9 cellular contexts compared by ENCODE assay signal in the genomic region with DNA sequence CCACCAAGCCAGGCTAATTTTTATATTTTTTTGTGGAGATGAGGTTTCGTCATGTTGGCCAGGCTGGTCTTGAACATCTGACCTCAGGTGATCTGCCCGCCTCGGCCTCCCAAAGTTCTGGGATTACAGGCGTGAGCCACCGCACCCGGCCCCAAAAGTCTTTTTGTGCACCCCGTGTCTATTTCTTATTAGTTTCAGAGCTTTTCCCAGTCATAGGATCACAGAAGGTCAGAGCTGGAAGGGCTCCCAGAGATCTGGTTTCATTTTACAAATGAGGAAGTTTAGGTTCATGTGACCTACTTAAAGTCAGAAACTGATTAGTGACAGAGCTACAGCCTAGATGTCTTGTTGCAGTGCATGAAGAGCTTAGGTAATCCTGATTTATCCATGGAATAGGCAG. TPM values are rescaled to one million over a fixed set of nuclear protein-coding genes. Genes with fewer than 3 reads are reported as not detected.
DNase-seq lines count a peak whose midpoint lies in the region; ATAC-seq, FAIRE-seq and TF ChIP-seq lines count a peak whose summit lies in the region.
"Had no signal": no experiment of that assay in that cellular context is flagged by ENCODE, and none has a peak within 500 bp of the region (broad histone marks: within the 10 kb centered on the region; RNA-seq: fewer than 3 reads in every experiment).

No MANE protein-coding gene starts in this region.

- H3K14ac ChIP-seq in neuronal stem cell (ENCODE audit: low read length) = no peak overlapping the region

- no peak overlapping the region for H2BK5ac ChIP-seq in neuronal stem cell (ENCODE audit: low read length)

- peaks cover 10% of the 10 kb centered on the region for H3K79me2 ChIP-seq in keratinocyte (ENCODE audit: control insufficient read depth, insufficient read depth, low read length)

- H3K4me3 Mint-ChIP-seq in T-helper 1 cell treated with Interleukin-12 subunit alpha and Interleukin-12 subunit beta and Interleukin-4 antibody, amounts not matched to agents 30 μg/mL and 1 μg/mL, for 36 hours = peak overlapping the region; percentile 81
- H3K4me3 Mint-ChIP-seq in T-helper 17 cell = peak overlapping the region; percentile 89

- no peak overlapping the region for H3K4me3 ChIP-seq in keratinocyte (ENCODE audit: control insufficient read depth in 2 of 3, extremely low read depth in 1 of 3, insufficient read depth in 2 of 3, low read depth in 1 of 3, low read length in 3 of 3)
- no peak overlapping the region for H3K4me3 ChIP-seq in thymus (ENCODE audit: low read length)
- no peak overlapping the region for H3K4me3 ChIP-seq in neuronal stem cell (ENCODE audit: low read length in 2 of 2)

- no peak overlapping the region for H3K27ac Mint-ChIP-seq in T-helper 1 cell treated with Interleukin-12 subunit alpha and Interleukin-12 subunit beta and Interleukin-4 antibody, amounts not matched to agents 30 μg/mL and 1 μg/mL, for 36 hours
- peak overlapping the region; percentile 89 for H3K27ac Mint-ChIP-seq in T-helper 17 cell

- H2AK5ac ChIP-seq in neuronal stem cell (ENCODE audit: low read depth, low read length) = no peak overlapping the region

- H2BK15ac ChIP-seq in neuronal stem cell (ENCODE audit: low read length) = no peak overlapping the region

- no peaks in the 10 kb centered on the region for H4K20me1 ChIP-seq in keratinocyte (ENCODE audit: control insufficient read depth, extremely low read depth, insufficient read depth, low read length)

- H2AFZ ChIP-seq in keratinocyte (ENCODE audit: control insufficient read depth, low read length) = no peak overlapping the region
- no peak overlapping the region for H2AFZ ChIP-seq in neuronal stem cell (ENCODE audit: low read length)

- no peak overlapping the region for H4K8ac ChIP-seq in neuronal stem cell (ENCODE audit: low read depth, low read length)

- H3K4me1 ChIP-seq in keratinocyte (ENCODE audit: control insufficient read depth, extremely low read depth, insufficient read depth, low read length) (peaks cover 30% of the 10 kb centered on the region), thymus (ENCODE audit: control insufficient read depth, insufficient read depth, low read length) (peaks cover 6% of the 10 kb centered on the region), neuronal stem cell (ENCODE audit: control insufficient read depth in 2 of 2, insufficient read depth in 1 of 2, low read depth in 1 of 2, low read length in 2 of 2) (peaks cover 5 to 7% of the 10 kb centered on the region in 2 donors)

- H3K4me2 ChIP-seq in keratinocyte (ENCODE audit: control insufficient read depth, extremely low read depth, insufficient read depth, low read depth, low read length) = no peak overlapping the region
- no peak overlapping the region for H3K4me2 ChIP-seq in neuronal stem cell (ENCODE audit: insufficient read depth, low read length, poor library complexity, severe bottlenecking)

- H3K79me1 ChIP-seq in neuronal stem cell (ENCODE audit: low read depth, low read length) = no peaks in the 10 kb centered on the region

- dilution Hi-C loops in keratinocyte (cut with MboI; ENCODE audit: extremely low pct_ligation_motif_present, low sequenced_read_pairs) = no loop called here

- H3K18ac ChIP-seq in neuronal stem cell (ENCODE audit: low read length) = no peak overlapping the region

- no peak overlapping the region for H4K91ac ChIP-seq in neuronal stem cell (ENCODE audit: low read depth, low read length, poor library complexity)

- 78% methylated on average over 7 of the region's 7 CpGs for WGBS in thymus
- no CpG with 5 or more reads among the region's 7 CpGs for WGBS in neuronal stem cell (ENCODE audit: extremely low coverage in 2 of 2, insufficient read length in 2 of 2, insufficient replicate concordance in 1 of 2), 2 donors

- DNase-seq in T-helper 1 cell (no peak), T-helper 17 cell (no peak), keratinocyte (ENCODE audit: low read depth, low spot score) (no peak), NCI-H187 treated with DMSO at 0.1 percent for 48 hours (lab: John Stamatoyannopoulos, UW) (no peak), neuronal stem cell (ENCODE audit: low spot score) (no peak)
- no peak for DNase-seq in stimulated activated naive CD8-positive, alpha-beta T cell treated with anti-CD3 and anti-CD28 coated beads, Interleukin-15, Interleukin-2, amounts not matched to agents 100 U/mL and 50 U/mL, for 24 hours
- DNase-seq: NCI-H446 treated with DMSO at 0.1 percent for 48 hours had no signal

- no peaks in the 10 kb centered on the region for H3K36me3 ChIP-seq in keratinocyte (ENCODE audit: control insufficient read depth in 2 of 2, extremely low read depth in 1 of 2, insufficient read depth in 2 of 2, low read length in 2 of 2)
- H3K36me3 ChIP-seq in thymus (ENCODE audit: control insufficient read depth, insufficient read depth) = no peaks in the 10 kb centered on the region
- H3K36me3 ChIP-seq in neuronal stem cell (replicated peaks in 1 of 2; ENCODE audit: control insufficient read depth in 2 of 2, insufficient read depth in 2 of 2, low read length in 2 of 2) = no peaks in the 10 kb centered on the region

- H2BK12ac ChIP-seq in neuronal stem cell (ENCODE audit: low read length) = no peak overlapping the region

- no peaks in the 10 kb centered on the region for H3K9me3 Mint-ChIP-seq in T-helper 1 cell treated with Interleukin-12 subunit alpha and Interleukin-12 subunit beta and Interleukin-4 antibody, amounts not matched to agents 30 μg/mL and 1 μg/mL, for 36 hours

- H3K36me3 Mint-ChIP-seq in T-helper 1 cell treated with Interleukin-12 subunit alpha and Interleukin-12 subunit beta and Interleukin-4 antibody, amounts not matched to agents 30 μg/mL and 1 μg/mL, for 36 hours (ENCODE audit: low read depth) = peaks cover 5% of the 10 kb centered on the region
- H3K36me3 Mint-ChIP-seq in T-helper 17 cell (ENCODE audit: low read depth) = no peaks in the 10 kb centered on the region

- H3K27ac ChIP-seq in keratinocyte (ENCODE audit: control insufficient read depth, insufficient read depth, low read length) = no peak overlapping the region
- peak overlapping the region; percentile 5 for H3K27ac ChIP-seq in thymus (ENCODE audit: low read depth)
- no peak overlapping the region for H3K27ac ChIP-seq in neuronal stem cell (replicated peaks; ENCODE audit: low read length)

- FAIRE-seq in keratinocyte (lab: Jason Lieb, UNC) = peak; percentile 17

- H3K23ac ChIP-seq in neuronal stem cell (ENCODE audit: low read depth, low read length, poor library complexity) = no peak overlapping the region

- no peak for TF ChIP-seq CTCF in keratinocyte (optimal IDR thresholded peaks at IDR 0.05 in 1 of 3, IDR thresholded peaks at IDR 0.05 in 1 of 3, conservative IDR thresholded peaks at IDR 0.05 in 1 of 3; ENCODE audit: extremely low read depth in 1 of 3, insufficient read depth in 2 of 3, low read length in 3 of 3)

- no peak overlapping the region for H3K4ac ChIP-seq in neuronal stem cell (ENCODE audit: low read length)

- H3K9me1 ChIP-seq in keratinocyte (ENCODE audit: control insufficient read depth, extremely low read depth, insufficient read depth, low read length) = no peaks in the 10 kb centered on the region

- H3K9me3 ChIP-seq in T-helper 17 cell (ENCODE audit: control insufficient read depth, low read length, poor library complexity, severe bottlenecking) (no peaks in the 10 kb centered on the region), keratinocyte (ENCODE audit: control insufficient read depth, low read depth, low read length) (no peaks in the 10 kb centered on the region), thymus (ENCODE audit: control insufficient read depth) (no peaks in the 10 kb centered on the region), neuronal stem cell (replicated peaks in 1 of 2; ENCODE audit: control insufficient read depth in 2 of 2, insufficient read depth in 1 of 2, low read depth in 1 of 2, low read length in 2 of 2) (peaks cover 0 to 4% of the 10 kb centered on the region in 2 donors)

- H3K4me1 Mint-ChIP-seq in T-helper 1 cell treated with Interleukin-12 subunit alpha and Interleukin-12 subunit beta and Interleukin-4 antibody, amounts not matched to agents 30 μg/mL and 1 μg/mL, for 36 hours (ENCODE audit: low read depth) = peaks cover 31% of the 10 kb centered on the region
- H3K4me1 Mint-ChIP-seq in T-helper 17 cell = peaks cover 33% of the 10 kb centered on the region

- peaks cover 14% of the 10 kb centered on the region for H3K27me3 Mint-ChIP-seq in T-helper 1 cell treated with Interleukin-12 subunit alpha and Interleukin-12 subunit beta and Interleukin-4 antibody, amounts not matched to agents 30 μg/mL and 1 μg/mL, for 36 hours (ENCODE audit: low read depth)
- no peaks in the 10 kb centered on the region for H3K27me3 Mint-ChIP-seq in T-helper 17 cell

- H3K9ac ChIP-seq in keratinocyte (ENCODE audit: control insufficient read depth, extremely low read depth, insufficient read depth, low read length) (no peak overlapping the region), neuronal stem cell (ENCODE audit: low read depth, low read length, poor library complexity) (no peak overlapping the region)

- H3K27me3 ChIP-seq in keratinocyte (ENCODE audit: control insufficient read depth, extremely low read depth, insufficient read depth, low read length) = no peaks in the 10 kb centered on the region
- no peaks in the 10 kb centered on the region for H3K27me3 ChIP-seq in thymus (ENCODE audit: control insufficient read depth, insufficient read depth)
- H3K27me3 ChIP-seq in neuronal stem cell (ENCODE audit: control insufficient read depth in 3 of 3, insufficient read depth in 3 of 3, low read depth in 1 of 3, low read length in 3 of 3) = no peaks in the 10 kb centered on the region

- H2BK120ac ChIP-seq in neuronal stem cell (ENCODE audit: low read depth, low read length) = no peak overlapping the region

- ATAC-seq in T-helper 17 cell = no peak
- no peak for ATAC-seq in stimulated activated naive CD8-positive, alpha-beta T cell treated with anti-CD3 and anti-CD28 coated beads, Interleukin-15, Interleukin-2, amounts not matched to agents 100 U/mL and 50 U/mL, for 24 hours

RNA-seq across cellular contexts. Expression of a gene that starts 1.6 kb away (rescaled TPM):
- 10 to 100 TPM; 11.6 to 14.7 TPM for total RNA-seq in T-helper 17 cell
- 5.6 to 9.3 TPM (median 6.7 TPM) in 3 replicates for polyA plus RNA-seq in keratinocyte
- 5.3 TPM for polyA plus RNA-seq in keratinocyte (2011; ENCODE audit: low read depth)
- 5.7 and 9.8 TPM in 2 replicates for polyA plus RNA-seq in keratinocyte (2011; cell fraction: cytosol; rRNA removed)
- polyA plus RNA-seq in keratinocyte (2011; cell fraction: nucleus; rRNA removed) = 4.8 and 6.4 TPM in 2 replicates
- 6.1 and 6.4 TPM in 2 replicates for polyA plus RNA-seq in keratinocyte (2012; ENCODE audit: low replicate concordance)
- polyA minus RNA-seq in keratinocyte = 2.7 to 7.8 TPM (median 5.3 TPM) in 3 replicates
- 8.2 TPM for polyA minus RNA-seq in keratinocyte (2011; cell fraction: cytosol; rRNA and poly(A)+ RNA removed)
- 5.8 and 9.4 TPM in 2 replicates for polyA minus RNA-seq in keratinocyte (2011; cell fraction: nucleus; rRNA and poly(A)+ RNA removed)
- 20.7 TPM for polyA plus RNA-seq in thymus
- 5.3 TPM for polyA plus RNA-seq in neuronal stem cell (2013, experiment 1 of 2)
- 5.3 TPM for polyA plus RNA-seq in neuronal stem cell (2013, experiment 2 of 2)
